In the genomic region with DNA sequence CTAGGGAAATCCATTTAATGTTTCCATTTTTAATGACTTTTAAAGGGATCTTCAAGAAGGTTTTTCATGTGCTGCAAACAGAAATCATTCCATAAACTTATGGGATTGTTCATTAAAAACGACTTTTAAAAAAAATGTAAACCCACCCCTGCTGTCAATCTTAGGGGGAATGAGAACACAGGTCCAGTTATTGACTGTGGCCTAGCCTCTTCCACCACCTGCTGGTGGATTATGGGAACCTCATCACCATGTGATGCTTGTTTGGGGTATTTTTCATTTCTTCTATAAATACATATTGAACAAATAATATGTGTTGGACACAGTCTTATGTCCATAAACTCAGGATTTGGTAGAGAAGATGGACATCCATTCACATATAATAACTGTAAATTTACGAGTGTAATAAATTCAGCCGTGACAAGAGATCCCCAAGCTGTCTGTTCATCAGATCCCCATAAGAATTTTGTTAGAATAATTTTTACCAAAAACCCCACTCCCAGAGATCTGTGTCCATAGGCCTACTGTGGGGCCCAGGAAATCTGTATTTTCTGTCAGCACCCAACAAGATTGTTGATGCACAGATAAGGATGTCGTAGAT, we compare ENCODE assay signal across 8 cellular contexts. TPM values are rescaled to one million over a fixed set of nuclear protein-coding genes. Genes with fewer than 3 reads are reported as not detected.
DNase-seq lines count a peak whose midpoint lies in the region; ATAC-seq and TF ChIP-seq lines count a peak whose summit lies in the region.

No MANE protein-coding gene starts in this region.

- H3K4ac ChIP-seq in H9 (ENCODE audit: low read depth, low read length): no peak overlapping the region

- H3K36me3 Mint-ChIP-seq in CD4-positive, alpha-beta T cell (ENCODE audit: low read depth): no peaks in the 10 kb centered on the region
- H3K36me3 Mint-ChIP-seq in H9 (ENCODE audit: insufficient read depth in 1 of 3, low read depth in 3 of 3): no peaks in the 10 kb centered on the region

- no peak overlapping the region for H3K23ac ChIP-seq in H9 (ENCODE audit: insufficient read length, low read depth, low read length)

- no peak overlapping the region for H2BK5ac ChIP-seq in H9 (ENCODE audit: insufficient read length, low read length)

- H4K8ac ChIP-seq in H9 (replicated peaks; ENCODE audit: insufficient read length, low read depth, low read length): no peak overlapping the region

- H3K9me3 ChIP-seq in CD4-positive, alpha-beta T cell (ENCODE audit: control insufficient read depth, low read length): no peaks in the 10 kb centered on the region
- H3K9me3 ChIP-seq in H9 (ENCODE audit: control insufficient read depth, low read depth, low read length): no peaks in the 10 kb centered on the region
- H3K9me3 ChIP-seq in spleen: no peaks in the 10 kb centered on the region

- TF ChIP-seq POLR2A in spleen (IDR thresholded peaks at IDR 0.05): no peak

- no peak for ATAC-seq in CD4-positive, alpha-beta T cell (ENCODE audit: poor library complexity)
- ATAC-seq in HG03457 (IDR thresholded peaks at IDR 0.05; ENCODE audit: unreplicated experiment): no peak

- no peak overlapping the region for H2BK120ac ChIP-seq in H9 (ENCODE audit: low read depth, low read length, poor library complexity, severe bottlenecking)

- no peaks in the 10 kb centered on the region for H3K4me1 ChIP-seq in H9 (ENCODE audit: insufficient read depth, low read length)
- H3K4me1 ChIP-seq in spleen: no peaks in the 10 kb centered on the region

- no peak overlapping the region for H4K5ac ChIP-seq in H9 (ENCODE audit: insufficient read length, low read depth, low read length)

- no peak overlapping the region for H2BK12ac ChIP-seq in H9 (ENCODE audit: insufficient read length, low read depth, low read length)

- no peak overlapping the region for H3K9ac ChIP-seq in H9 (ENCODE audit: extremely low read depth, insufficient read length, low read length)

- H3K9me3 Mint-ChIP-seq in CD4-positive, alpha-beta T cell: no peaks in the 10 kb centered on the region
- H3K9me3 Mint-ChIP-seq in H9: peaks cover 0 to 4% of the 10 kb centered on the region in 2 experiments; a peak in 1 of 5 replicates

- no peak overlapping the region for H3K4me2 ChIP-seq in H9 (ENCODE audit: insufficient read depth, insufficient read length, low read length)

- no peaks in the 10 kb centered on the region for H3K36me3 ChIP-seq in spleen

- no peaks in the 10 kb centered on the region for H3K23me2 ChIP-seq in H9 (ENCODE audit: insufficient read length, low read depth, low read length, poor library complexity, severe bottlenecking)

- WGBS in H9 (ENCODE audit: extremely low coverage, insufficient read length, low lambda C conversion rate): no CpG with 5 or more reads among the region's 4 CpGs
- WGBS in spleen, 5 donors: 41 to 56% (median 43%) methylated on average over 4 of the region's 4 CpGs

- H2BK20ac ChIP-seq in H9 (ENCODE audit: low read depth, low read length, poor library complexity, severe bottlenecking): no peak overlapping the region

- no peak overlapping the region for H3K56ac ChIP-seq in H9 (ENCODE audit: insufficient read length, low read depth, low read length)

- no peaks in the 10 kb centered on the region for H3K27me3 Mint-ChIP-seq in CD4-positive, alpha-beta T cell
- no peaks in the 10 kb centered on the region; the same call in none of the 2 replicates for H3K27me3 Mint-ChIP-seq in H9 (ENCODE audit: low read depth)

- H3K27ac ChIP-seq in CD4-positive, alpha-beta T cell (ENCODE audit: low read depth, low read length): no peak overlapping the region
- H3K27ac ChIP-seq in H9 (ENCODE audit: insufficient read length, low read depth, low read length): no peak overlapping the region
- no peak overlapping the region for H3K27ac ChIP-seq in spleen

- no peak overlapping the region for H3K27ac Mint-ChIP-seq in CD4-positive, alpha-beta T cell
- H3K27ac Mint-ChIP-seq in H9: no peak overlapping the region; a peak in 1 of 7 replicates

- H3K4me3 ChIP-seq in astrocyte of the cerebellum (ENCODE audit: low read depth, low read length) (no peak overlapping the region), spleen (no peak overlapping the region)

- TF ChIP-seq CTCF in CD4-positive, alpha-beta T cell (IDR thresholded peaks at IDR 0.05): peak; percentile 62
- TF ChIP-seq CTCF in H9 (conservative IDR thresholded peaks at IDR 0.05) (peak; percentile 96), astrocyte of the cerebellum (IDR thresholded peaks at IDR 0.05; ENCODE audit: low read depth, low read length, missing control alignments) (peak; percentile 86), spleen (IDR thresholded peaks at IDR 0.05 in 8 of 11, conservative IDR thresholded peaks at IDR 0.05 in 3 of 11) (peak; percentile 42 to 81 (median 75))

- no peak overlapping the region for H4K91ac ChIP-seq in H9 (ENCODE audit: insufficient read length, low read depth, low read length)

- POLR2A ChIA-PET in CD4-positive, alpha-beta T cell (lab: Charles Lee): no interaction called here

- H3K18ac ChIP-seq in H9 (ENCODE audit: insufficient read length, low read depth, low read length): no peak overlapping the region

- CTCF ChIA-PET in CD4-positive, alpha-beta T cell (lab: Charles Lee): interaction anchor here (1.2 kb wide), 1 partner anchor 11 kb away, joined by 3 read pairs; no protein-coding TSS in a partner anchor

- no peak overlapping the region for H2AFZ ChIP-seq in H9 (ENCODE audit: low read length)

- H2BK15ac ChIP-seq in H9 (ENCODE audit: low read depth, low read length): no peak overlapping the region

- H3K79me2 ChIP-seq in H9 (ENCODE audit: insufficient read depth, low read length): no peaks in the 10 kb centered on the region

- no peak overlapping the region for H3K14ac ChIP-seq in H9 (ENCODE audit: insufficient read depth, low read length)

- no peaks in the 10 kb centered on the region for H4K20me1 ChIP-seq in H9 (ENCODE audit: control insufficient read depth, insufficient read depth, insufficient read length)

- intact Hi-C loops in CD4-positive, alpha-beta T cell (cut with DNase I, micrococcal nuclease): no loop called here
- intact Hi-C loops in spleen (cut with DNase I; ENCODE audit: low total_unique reads): loop anchor here (2.0 kb wide), 1 partner anchor 289 kb away; no protein-coding TSS in a partner anchor

- no peaks in the 10 kb centered on the region for H3K79me1 ChIP-seq in H9 (ENCODE audit: insufficient read depth, low read depth, low read length, poor library complexity, severe bottlenecking)

- in situ Hi-C loops in astrocyte of the cerebellum (cut with HindIII; ENCODE audit: low sequenced_read_pairs): no loop called here

- H2AK5ac ChIP-seq in H9 (ENCODE audit: insufficient read length, low read length): no peak overlapping the region

- no peaks in the 10 kb centered on the region for H3K27me3 ChIP-seq in CD4-positive, alpha-beta T cell (ENCODE audit: control insufficient read depth, insufficient read depth, low read length)
- H3K27me3 ChIP-seq in H9 (ENCODE audit: insufficient read depth, low read length) (no peaks in the 10 kb centered on the region), spleen (replicated peaks in 1 of 7) (no peaks in the 10 kb centered on the region)

- peaks cover 7% of the 10 kb centered on the region for H3K4me1 Mint-ChIP-seq in CD4-positive, alpha-beta T cell (ENCODE audit: low read depth)
- no peaks in the 10 kb centered on the region for H3K4me1 Mint-ChIP-seq in H9

- no peak overlapping the region for H3T11ph ChIP-seq in H9 (ENCODE audit: low read length)

- DNase-seq in CD4-positive, alpha-beta T cell: peak in 1 of 10 experiments; percentile 1
- DNase-seq in H9 (peak; percentile 30), NCI-H82 treated with DMSO at 0.1 percent for 48 hours (lab: John Stamatoyannopoulos, UW; ENCODE audit: unreplicated experiment) (peak; percentile 22), astrocyte of the cerebellum (ENCODE audit: low read depth) (peak; percentile 38), hypothalamus (lab: John Stamatoyannopoulos, UW) (peak in 26 of 51 donors; percentile 1 to 50 (median 9)), spleen (no peak), GF-D8 (lab: John Stamatoyannopoulos, UW) (no peak)

- no peak overlapping the region for H3K4me3 Mint-ChIP-seq in CD4-positive, alpha-beta T cell
- H3K4me3 Mint-ChIP-seq in H9: no peak overlapping the region

RNA-seq across cellular contexts. Expression of gene TMC5, which starts 42.0 kb away (rescaled TPM):
- total RNA-seq in CD4-positive, alpha-beta T cell: not detected
- 1.2 and 2.3 TPM in 2 replicates for total RNA-seq in H9 (2021)
- total RNA-seq in spleen: under 1 TPM in 4 of 7 donors, not detected in 3; 0.06 to 0.30 (median 0.25) TPM
- polyA plus RNA-seq in spleen: under 1 TPM in 2 of 3 donors, not detected in 1; 0.05 to 0.10 TPM

Comparison
In these comparisons a context has a peak if more than half of its experiments do, and no peak if none do; other contexts are left out.
1. DNase-seq: peak in H9 (single experiment), NCI-H82 treated with DMSO at 0.1 percent for 48 hours (single experiment), astrocyte of the cerebellum (single experiment) and hypothalamus (26 of 51); none in spleen (single experiment) and GF-D8 (single experiment).
2. Peak in every context shown above with its lines, with median percentiles within 50 percentile points of each other: CTCF ChIP-seq.